Comparison of ENCODE assay signal across 1 cellular context in genomic region chr11:128572965-128573364, GRCh38.
TF ChIP-seq lines count a peak whose summit lies in the region.

No MANE protein-coding gene starts in this region.

TF ChIP-seq in WTC11, 78 proteins besides CTCF, POLR2A, EP300 and RAD21 (continued from another document):
- TF ChIP-seq AR (CRISPR knock-in tag; IDR thresholded peaks at IDR 0.05) (no peak), HMGA2 (CRISPR knock-in tag; IDR thresholded peaks at IDR 0.05) (no peak), ESRRA (CRISPR knock-in tag; IDR thresholded peaks at IDR 0.05; ENCODE audit: borderline replicate concordance) (no peak), SMAD4 (CRISPR knock-in tag; IDR thresholded peaks at IDR 0.05) (no peak), NR1H2 (CRISPR knock-in tag; IDR thresholded peaks at IDR 0.05) (no peak), E2F5 (CRISPR knock-in tag; IDR thresholded peaks at IDR 0.05) (no peak), ZNF138 (CRISPR knock-in tag; conservative IDR thresholded peaks at IDR 0.05) (no peak), ETV6 (CRISPR knock-in tag; IDR thresholded peaks at IDR 0.05) (no peak), ZBTB21 (CRISPR knock-in tag; IDR thresholded peaks at IDR 0.05; ENCODE audit: borderline replicate concordance) (no peak), ATF1 (CRISPR knock-in tag; IDR thresholded peaks at IDR 0.05) (no peak), PRDM15 (CRISPR knock-in tag; IDR thresholded peaks at IDR 0.05) (no peak)
